ENCODE assay signal across 8 cellular contexts in genomic region chr5:137752873-137753226, GRCh38. TPM values are rescaled to one million over a fixed set of nuclear protein-coding genes. Genes with fewer than 3 reads are reported as not detected.
DNase-seq lines count a peak whose midpoint lies in the region; ATAC-seq and TF ChIP-seq lines count a peak whose summit lies in the region.

No MANE protein-coding gene starts in this region.

- intact Hi-C loops in colonic mucosa (cut with DNase I) = no loop called here
- intact Hi-C loops in aorta (cut with DNase I) = no loop called here

- H3K9me3 ChIP-seq in SJCRH30 (replicated peaks) (0 out of 2 replicates have a peak, but pooled peaks cover 2% of the 10 kb centered on the region), colonic mucosa (no peaks in the 10 kb centered on the region), aorta (ENCODE audit: control insufficient read depth, low read length) (no peaks in the 10 kb centered on the region)

- ATAC-seq in aorta (ENCODE audit: low FRiP score) (no peak), HG03520 (IDR thresholded peaks at IDR 0.05; ENCODE audit: unreplicated experiment) (no peak), HG02981 (IDR thresholded peaks at IDR 0.05; ENCODE audit: unreplicated experiment) (no peak)

- no CpG with 5 or more reads among the region's 6 CpGs for WGBS in mesendoderm (ENCODE audit: extremely low coverage, insufficient coverage, low lambda C conversion rate)
- WGBS in aorta, 2 donors = 0% methylated on average over 6 of the region's 6 CpGs

- no peak overlapping the region for H2BK15ac ChIP-seq in mesendoderm (replicated peaks; ENCODE audit: low read depth)

- H2AK5ac ChIP-seq in mesendoderm (ENCODE audit: low read length) = no peak overlapping the region

- H3K4me2 ChIP-seq in mesendoderm (ENCODE audit: low read length) = peak overlapping the region; percentile 40

- peaks cover 4% of the 10 kb centered on the region for H3K79me1 ChIP-seq in mesendoderm (ENCODE audit: low read length)

- peak overlapping the region; percentile 76 for H3K4me3 ChIP-seq in SJCRH30
- H3K4me3 ChIP-seq in colonic mucosa = peak overlapping the region; percentile 88
- peak overlapping the region; percentile 98 for H3K4me3 ChIP-seq in mesendoderm (ENCODE audit: low read length)
- peak overlapping the region; percentile 39 to 89 for H3K4me3 ChIP-seq in aorta (ENCODE audit: low read length in 2 of 2)

- H3K23ac ChIP-seq in mesendoderm (ENCODE audit: low read length) = no peak overlapping the region

- H4K8ac ChIP-seq in mesendoderm (ENCODE audit: low read depth, low read length) = no peak overlapping the region

- H3K18ac ChIP-seq in mesendoderm (ENCODE audit: low read length) = peak overlapping the region; percentile 25

- H3K27me3 ChIP-seq in SJCRH30 (no peaks in the 10 kb centered on the region), colonic mucosa (no peaks in the 10 kb centered on the region), mesendoderm (ENCODE audit: insufficient read depth, low read length, poor library complexity) (no peaks in the 10 kb centered on the region), aorta (ENCODE audit: control insufficient read depth in 1 of 2, insufficient read depth in 2 of 2, low read length in 1 of 2) (no peaks in the 10 kb centered on the region)

- peak overlapping the region; percentile 99 for H3K27ac ChIP-seq in SJCRH30
- peak overlapping the region; percentile 94 for H3K27ac ChIP-seq in colonic mucosa
- H3K27ac ChIP-seq in mesendoderm (ENCODE audit: low read depth, low read length) = no peak overlapping the region
- H3K27ac ChIP-seq in aorta (ENCODE audit: low read depth in 1 of 2, low read length in 2 of 2) = peak overlapping the region; percentile 92 to 95

- no peak for TF ChIP-seq CTCF in colonic mucosa (IDR thresholded peaks at IDR 0.05)

- H3K9ac ChIP-seq in colonic mucosa (ENCODE audit: low read depth in 2 of 2, low read length in 2 of 2) = peak overlapping the region; percentile 98 to 99
- H3K9ac ChIP-seq in mesendoderm (ENCODE audit: low read length) = peak overlapping the region; percentile 100

- peak overlapping the region; percentile 38 for H3K4ac ChIP-seq in mesendoderm (ENCODE audit: low read depth, low read length)

- peaks cover 9% of the 10 kb centered on the region for H3K4me1 ChIP-seq in SJCRH30
- peaks cover 7% of the 10 kb centered on the region for H3K4me1 ChIP-seq in colonic mucosa
- no peaks in the 10 kb centered on the region for H3K4me1 ChIP-seq in mesendoderm (ENCODE audit: control insufficient read depth, low read depth, low read length)
- H3K4me1 ChIP-seq in aorta (ENCODE audit: control insufficient read depth in 1 of 2, insufficient read depth in 2 of 2, low read length in 2 of 2) = peaks cover 0 to 2% of the 10 kb centered on the region in 2 donors

- no peak overlapping the region for H2BK120ac ChIP-seq in mesendoderm (ENCODE audit: low read depth, low read length)

- DNase-seq in stimulated activated CD4-positive, alpha-beta T cell treated with anti-CD3 and anti-CD28 coated beads, Interleukin-1b, Interleukin-23, amount 100 ng/mL, for 48 hours = peak; percentile 27
- DNase-seq in stimulated activated CD4-positive, alpha-beta T cell treated with anti-CD3 and anti-CD28 coated beads, Interleukin-4, amount 100 ng/mL, for 1 hour = no peak
- DNase-seq in SJCRH30 = peak; percentile 25 to 47
- no peak for DNase-seq in colonic mucosa
- peak; percentile 62 for DNase-seq in mesendoderm
- DNase-seq in aorta = peak in 1 of 2 donors; percentile 54

- H3K36me3 ChIP-seq in SJCRH30 (peaks cover 35% of the 10 kb centered on the region), colonic mucosa (no peaks in the 10 kb centered on the region), mesendoderm (ENCODE audit: control insufficient read depth, insufficient read depth, low read length) (peaks cover 2% of the 10 kb centered on the region), aorta (ENCODE audit: control insufficient read depth in 1 of 2, insufficient read depth in 2 of 2, low read length in 1 of 2) (no peaks in the 10 kb centered on the region)

- H4K5ac ChIP-seq in mesendoderm (ENCODE audit: low read length) = no peak overlapping the region

- peaks cover 38% of the 10 kb centered on the region for H3K79me2 ChIP-seq in mesendoderm (ENCODE audit: control insufficient read depth, insufficient read depth, low read length)

- no peak overlapping the region for H2BK5ac ChIP-seq in mesendoderm (ENCODE audit: low read length)

- H3K56ac ChIP-seq in mesendoderm (ENCODE audit: low read length) = peak overlapping the region; percentile 100

RNA-seq across cellular contexts. Expression of gene HNRNPA0, which starts 1.3 kb away (rescaled TPM):
- total RNA-seq in SJCRH30 (2014; rRNA removed; shearing (Covaris generic)) = 34.9 and 36.3 TPM in 2 replicates
- total RNA-seq in colonic mucosa (10 to 100 TPM; 26.9 to 31.0 TPM), aorta (10 to 100 TPM; 27.0 to 31.2 TPM)
- 60.8 TPM for polyA plus RNA-seq in mesendoderm (2013, experiment 1 of 2)
- polyA plus RNA-seq in mesendoderm (2013, experiment 2 of 2) = 60.2 TPM
- 10 to 100 TPM; 16.5 to 24.4 TPM for polyA plus RNA-seq in aorta

RNA-seq across cellular contexts. Expression of gene KLHL3, which starts 17.0 kb away (rescaled TPM):
- total RNA-seq in SJCRH30 (2014; rRNA removed; shearing (Covaris generic)) = 0.03 TPM in 1 of 2 replicates, not detected in the other
- total RNA-seq in colonic mucosa = 1 to 10 TPM; 4.4 to 6.3 TPM
- polyA plus RNA-seq in mesendoderm (2013, experiment 1 of 2) = 2.2 TPM
- polyA plus RNA-seq in mesendoderm (2013, experiment 2 of 2) = 2.1 TPM
- 10 to 100 TPM; 20.7 to 38.1 TPM for total RNA-seq in aorta
- 1 to 10 TPM in 1 of 2 donors, under 1 TPM in 1; 0.88 to 3.2 TPM for polyA plus RNA-seq in aorta

Comparison
In these comparisons a context has a peak if more than half of its experiments do, and no peak if none do; other contexts are left out.
1. DNase-seq: peak in stimulated activated CD4-positive, alpha-beta T cell treated with anti-CD3 and anti-CD28 coated beads, Interleukin-1b, Interleukin-23, amount 100 ng/mL, for 48 hours (single experiment), SJCRH30 (2 of 2) and mesendoderm (single experiment); none in stimulated activated CD4-positive, alpha-beta T cell treated with anti-CD3 and anti-CD28 coated beads, Interleukin-4, amount 100 ng/mL, for 1 hour (single experiment) and colonic mucosa (single experiment).
2. Peak in every context shown above with its lines, with median percentiles within 50 percentile points of each other: H3K4me3 ChIP-seq.